In the genomic region with DNA sequence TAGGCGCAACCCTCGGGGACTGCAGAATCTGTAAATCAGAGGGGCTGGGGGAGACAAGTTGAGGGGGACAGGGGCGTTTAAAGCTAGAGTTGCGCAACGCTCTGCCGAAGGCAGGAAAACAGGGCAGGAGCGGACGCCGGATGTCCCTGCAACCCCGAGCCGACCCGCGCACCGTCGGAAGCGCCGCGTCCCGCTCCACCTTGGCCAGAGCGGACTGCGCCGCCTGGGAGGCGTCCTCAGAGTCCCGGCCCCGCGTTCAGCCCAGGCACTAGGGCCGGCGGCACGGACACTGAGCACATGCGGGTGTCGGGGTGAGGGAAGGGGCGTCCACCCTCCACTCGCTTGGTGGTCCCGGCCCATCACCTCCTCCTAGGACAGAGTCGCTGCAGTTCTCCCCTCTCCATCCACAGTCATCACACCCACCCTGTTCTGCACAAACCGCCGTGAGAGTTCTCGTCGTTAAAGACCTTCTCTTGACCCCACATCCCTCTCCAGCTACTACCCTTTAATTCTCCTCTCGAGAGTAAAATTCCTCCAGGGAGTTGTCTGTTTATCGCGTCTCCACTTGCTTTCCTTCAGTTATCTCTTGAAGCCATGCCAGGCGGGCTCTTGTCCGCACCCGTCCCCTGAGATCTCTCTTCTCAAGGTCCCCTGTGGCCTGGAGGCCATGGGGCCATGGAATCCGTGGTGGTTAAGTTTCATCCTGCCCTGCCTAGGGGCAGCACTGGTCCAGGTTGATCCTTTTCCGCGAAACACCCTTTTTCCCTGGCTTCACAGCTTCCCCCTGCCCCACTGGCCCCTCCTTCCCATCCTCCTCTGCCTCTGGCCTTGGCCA, we compare ENCODE assay signal across 6 cellular contexts. TPM values are rescaled to one million over a fixed set of nuclear protein-coding genes. Genes with fewer than 3 reads are reported as not detected.
DNase-seq lines count a peak whose midpoint lies in the region; ATAC-seq and TF ChIP-seq lines count a peak whose summit lies in the region.

No MANE protein-coding gene starts in this region.

- H3K79me2 ChIP-seq in neural cell (replicated peaks; ENCODE audit: insufficient read depth, low read length): peaks cover 17% of the 10 kb centered on the region

- TF ChIP-seq EP300 in neural cell (conservative IDR thresholded peaks at IDR 0.05; ENCODE audit: poor library complexity, severe bottlenecking): no peak

- H4K20me1 ChIP-seq in neural cell (ENCODE audit: insufficient read depth): no peaks in the 10 kb centered on the region

- no peak overlapping the region for H3K4me2 ChIP-seq in neural cell (ENCODE audit: low read length)

- no peaks in the 10 kb centered on the region for H3F3A ChIP-seq in neural cell (ENCODE audit: insufficient read depth, low read length, poor library complexity, severe bottlenecking)

- H3K36me3 Mint-ChIP-seq in brain: no peaks in the 10 kb centered on the region

- peaks cover 16% of the 10 kb centered on the region for H3K27me3 Mint-ChIP-seq in brain

- H3K9me3 Mint-ChIP-seq in brain: no peaks in the 10 kb centered on the region

- H3K27me3 ChIP-seq in neural cell (ENCODE audit: insufficient read depth, low read depth, low read length): peaks cover 6% of the 10 kb centered on the region

- no peak overlapping the region for H2AFZ ChIP-seq in neural cell (ENCODE audit: low read depth, low read length)

- peak overlapping the region; percentile 88 for H3K9ac ChIP-seq in neural cell (ENCODE audit: low read length)

- peaks cover 79% of the 10 kb centered on the region for H3K4me1 Mint-ChIP-seq in brain

- no peaks in the 10 kb centered on the region for H3K9me2 ChIP-seq in neural cell (ENCODE audit: insufficient read depth, low read length)

- TF ChIP-seq CTCF in brain (conservative IDR thresholded peaks at IDR 0.05): no peak
- TF ChIP-seq CTCF in neural cell (IDR thresholded peaks at IDR 0.05; ENCODE audit: poor library complexity, severe bottlenecking): no peak

- peak overlapping the region in 4 of 5 experiments; percentile 74 to 94 (median 86) for H3K27ac Mint-ChIP-seq in brain

- peak; percentile 12 for DNase-seq in NCI-H2196 (lab: John Stamatoyannopoulos, UW; ENCODE audit: unreplicated experiment)
- no peak for DNase-seq in NCI-H2196 treated with DMSO at 0.1 percent for 48 hours (lab: John Stamatoyannopoulos, UW; ENCODE audit: unreplicated experiment)
- no peak for DNase-seq in islet precursor cell

- H3K27ac ChIP-seq in neural cell (ENCODE audit: low read length): no peak overlapping the region

- H3K36me3 ChIP-seq in neural cell (ENCODE audit: insufficient read depth, low read length): no peaks in the 10 kb centered on the region

- H3K4me3 Mint-ChIP-seq in brain: peak overlapping the region; percentile 86 to 92 (median 88)

- ATAC-seq in GM18870 (IDR thresholded peaks at IDR 0.05; ENCODE audit: unreplicated experiment): no peak

- H3K4me3 ChIP-seq in neural cell (ENCODE audit: low read length): peak overlapping the region; percentile 90

- TF ChIP-seq RAD21 in neural cell (conservative IDR thresholded peaks at IDR 0.05): no peak

- no peaks in the 10 kb centered on the region for H3K9me3 ChIP-seq in neural cell (ENCODE audit: low read length)

TF ChIP-seq in neural cell, 6 proteins besides CTCF, POLR2A, EP300 and RAD21:
- TF ChIP-seq EZH2 (IDR thresholded peaks at IDR 0.05; ENCODE audit: borderline replicate concordance, insufficient read depth, low read length, poor library complexity, severe bottlenecking) (no peak), SMC3 (conservative IDR thresholded peaks at IDR 0.05; ENCODE audit: poor library complexity) (no peak), MXI1 (conservative IDR thresholded peaks at IDR 0.05; ENCODE audit: poor library complexity, severe bottlenecking) (no peak), POLR2AphosphoS5 (IDR thresholded peaks at IDR 0.05) (no peak), TAF1 (IDR thresholded peaks at IDR 0.05; ENCODE audit: low read depth) (no peak)
- TF ChIP-seq, protein P1, sequence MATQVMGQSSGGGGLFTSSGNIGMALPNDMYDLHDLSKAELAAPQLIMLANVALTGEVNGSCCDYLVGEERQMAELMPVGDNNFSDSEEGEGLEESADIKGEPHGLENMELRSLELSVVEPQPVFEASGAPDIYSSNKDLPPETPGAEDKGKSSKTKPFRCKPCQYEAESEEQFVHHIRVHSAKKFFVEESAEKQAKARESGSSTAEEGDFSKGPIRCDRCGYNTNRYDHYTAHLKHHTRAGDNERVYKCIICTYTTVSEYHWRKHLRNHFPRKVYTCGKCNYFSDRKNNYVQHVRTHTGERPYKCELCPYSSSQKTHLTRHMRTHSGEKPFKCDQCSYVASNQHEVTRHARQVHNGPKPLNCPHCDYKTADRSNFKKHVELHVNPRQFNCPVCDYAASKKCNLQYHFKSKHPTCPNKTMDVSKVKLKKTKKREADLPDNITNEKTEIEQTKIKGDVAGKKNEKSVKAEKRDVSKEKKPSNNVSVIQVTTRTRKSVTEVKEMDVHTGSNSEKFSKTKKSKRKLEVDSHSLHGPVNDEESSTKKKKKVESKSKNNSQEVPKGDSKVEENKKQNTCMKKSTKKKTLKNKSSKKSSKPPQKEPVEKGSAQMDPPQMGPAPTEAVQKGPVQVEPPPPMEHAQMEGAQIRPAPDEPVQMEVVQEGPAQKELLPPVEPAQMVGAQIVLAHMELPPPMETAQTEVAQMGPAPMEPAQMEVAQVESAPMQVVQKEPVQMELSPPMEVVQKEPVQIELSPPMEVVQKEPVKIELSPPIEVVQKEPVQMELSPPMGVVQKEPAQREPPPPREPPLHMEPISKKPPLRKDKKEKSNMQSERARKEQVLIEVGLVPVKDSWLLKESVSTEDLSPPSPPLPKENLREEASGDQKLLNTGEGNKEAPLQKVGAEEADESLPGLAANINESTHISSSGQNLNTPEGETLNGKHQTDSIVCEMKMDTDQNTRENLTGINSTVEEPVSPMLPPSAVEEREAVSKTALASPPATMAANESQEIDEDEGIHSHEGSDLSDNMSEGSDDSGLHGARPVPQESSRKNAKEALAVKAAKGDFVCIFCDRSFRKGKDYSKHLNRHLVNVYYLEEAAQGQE (IDR thresholded peaks at IDR 0.05; ENCODE audit: borderline replicate concordance): no peak

RNA-seq across cellular contexts. Expression of a gene that starts 0.8 kb away (rescaled TPM):
- polyA plus RNA-seq in brain (ENCODE audit: insufficient read depth, low read depth, low replicate concordance): 20.1 TPM
- polyA plus RNA-seq in neural cell: 21.0 and 45.4 TPM in 2 replicates
- polyA minus RNA-seq in neural cell: 16.6 and 20.5 TPM in 2 replicates

RNA-seq across cellular contexts. Expression of a gene that starts 11.4 kb away (rescaled TPM):
- polyA plus RNA-seq in brain (ENCODE audit: insufficient read depth, low read depth, low replicate concordance) (1.8 TPM), neural cell (5.1 and 5.5 TPM in 2 replicates)
- polyA minus RNA-seq in neural cell: 4.6 and 4.9 TPM in 2 replicates

RNA-seq across cellular contexts. Expression of a gene that starts 18.5 kb away (rescaled TPM):
- 231 TPM for polyA plus RNA-seq in brain (ENCODE audit: insufficient read depth, low read depth, low replicate concordance)
- 113 and 212 TPM in 2 replicates for polyA plus RNA-seq in neural cell
- 84.0 and 87.1 TPM in 2 replicates for polyA minus RNA-seq in neural cell

RNA-seq across cellular contexts. Expression of a gene that starts 24.8 kb away (rescaled TPM):
- polyA plus RNA-seq in brain (ENCODE audit: insufficient read depth, low read depth, low replicate concordance) (275 TPM), neural cell (319 and 353 TPM in 2 replicates)
- 348 and 404 TPM in 2 replicates for polyA minus RNA-seq in neural cell

RNA-seq across cellular contexts. Expression of a gene that starts 51.6 kb away (rescaled TPM):
- 10.9 TPM for polyA plus RNA-seq in brain (ENCODE audit: insufficient read depth, low read depth, low replicate concordance)
- polyA plus RNA-seq in neural cell: 44.1 and 46.6 TPM in 2 replicates
- 25.1 and 28.8 TPM in 2 replicates for polyA minus RNA-seq in neural cell
